15 cellular contexts compared by ENCODE assay signal in the genomic region with DNA sequence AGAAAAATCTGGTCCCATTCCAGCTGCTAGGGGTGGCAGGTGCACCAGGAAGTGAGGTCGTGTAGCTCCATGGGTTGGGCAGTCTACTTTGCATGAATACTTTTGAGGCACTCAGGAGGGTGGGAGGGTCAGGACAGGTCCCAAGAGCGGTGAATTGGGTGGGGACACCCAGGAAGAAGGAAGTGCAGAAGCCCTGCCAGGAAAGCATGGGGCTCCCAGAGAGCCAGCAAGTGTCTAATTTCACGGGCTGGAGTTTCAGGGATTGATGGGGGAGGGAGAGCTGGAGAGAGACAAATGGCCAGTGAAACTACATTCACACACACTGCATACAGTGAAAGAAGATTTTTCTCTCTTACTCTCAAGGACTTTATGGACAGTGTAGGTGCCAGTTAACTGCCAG.
DNase-seq lines count a peak whose midpoint lies in the region; ATAC-seq and TF ChIP-seq lines count a peak whose summit lies in the region.
"Had no signal": no experiment of that assay in that cellular context is flagged by ENCODE, and none has a peak within 500 bp of the region (broad histone marks: within the 10 kb centered on the region; RNA-seq: fewer than 3 reads in every experiment).

No MANE protein-coding gene starts in this region.

- CTCF ChIA-PET in A673 (lab: Charles Lee): no interaction called here
- CTCF ChIA-PET in RWPE1 (lab: Yijun Ruan, JAX): interaction anchor here (1.0 kb wide), 1 partner anchor 177 kb away, joined by 4 read pairs; no protein-coding TSS in a partner anchor

- H3K36me3 ChIP-seq in A673 (ENCODE audit: insufficient read depth, low read length, poor library complexity, severe bottlenecking) (no peaks in the 10 kb centered on the region), mucosa of rectum (ENCODE audit: control insufficient read depth in 2 of 2, insufficient read depth in 2 of 2, low read length in 2 of 2) (peaks cover 0 to 4% of the 10 kb centered on the region in 2 donors)
- H3K36me3 ChIP-seq in effector memory CD4-positive, alpha-beta T cell (ENCODE audit: control insufficient read depth, insufficient read depth, low read length): peaks cover 9% of the 10 kb centered on the region

- BruUV-seq in A673 (replicated peaks; lab: Mats Ljungman, UMichigan): no TSS peak

- H3K27me3 Mint-ChIP-seq in brain: no peaks in the 10 kb centered on the region

- H3K4me1 ChIP-seq in A673 (ENCODE audit: insufficient read depth, low read length, poor library complexity, severe bottlenecking) (peaks cover 43% of the 10 kb centered on the region), mucosa of rectum (ENCODE audit: control insufficient read depth in 2 of 2, insufficient read depth in 2 of 2, low read length in 2 of 2) (peaks cover 12 to 26% of the 10 kb centered on the region in 2 donors)
- H3K4me1 ChIP-seq in effector memory CD4-positive, alpha-beta T cell (ENCODE audit: control insufficient read depth, insufficient read depth, low read length, poor library complexity, severe bottlenecking): no peaks in the 10 kb centered on the region
- H3K4me1 ChIP-seq: HAP-1, SJCRH30 had no signal

- H3K4me3 ChIP-seq in A673 (ENCODE audit: low read depth, low read length, poor library complexity, severe bottlenecking) (no peak overlapping the region), mucosa of rectum (ENCODE audit: low read length in 2 of 2) (no peak overlapping the region)
- no peak overlapping the region for H3K4me3 ChIP-seq in effector memory CD4-positive, alpha-beta T cell (ENCODE audit: insufficient read depth, low read depth, low read length, poor library complexity, severe bottlenecking)
- H3K4me3 ChIP-seq: HAP-1, SJCRH30 had no signal

- no peak overlapping the region for H3K4me3 Mint-ChIP-seq in brain

- H3K9me3 Mint-ChIP-seq in brain: no peaks in the 10 kb centered on the region

- peak overlapping the region; percentile 42 for H3K27ac ChIP-seq in A673 (ENCODE audit: low read depth, low read length, poor library complexity, severe bottlenecking)
- H3K27ac ChIP-seq in mucosa of rectum (ENCODE audit: low read depth in 2 of 2, low read length in 2 of 2): peak overlapping the region; percentile 73 to 74
- H3K27ac ChIP-seq in effector memory CD4-positive, alpha-beta T cell (ENCODE audit: insufficient read depth, low read length, poor library complexity, severe bottlenecking): no peak overlapping the region
- no peak overlapping the region for H3K27ac ChIP-seq in RWPE1
- H3K27ac ChIP-seq: SJCRH30 had no signal

- no peak for ATAC-seq in HG03378 (IDR thresholded peaks at IDR 0.05; ENCODE audit: unreplicated experiment)

- TF ChIP-seq CTCF in A673 (conservative IDR thresholded peaks at IDR 0.05; ENCODE audit: low read depth, low read length) (no peak), brain (conservative IDR thresholded peaks at IDR 0.05) (no peak), RWPE1 (conservative IDR thresholded peaks at IDR 0.05; ENCODE audit: low read depth) (no peak)

- no peaks in the 10 kb centered on the region for H3K27me3 ChIP-seq in A673 (replicated peaks; ENCODE audit: insufficient read depth, low read depth, low read length, poor library complexity)
- H3K27me3 ChIP-seq in mucosa of rectum (ENCODE audit: control insufficient read depth in 2 of 2, insufficient read depth in 2 of 2, low read length in 2 of 2): no peaks in the 10 kb centered on the region
- H3K27me3 ChIP-seq in effector memory CD4-positive, alpha-beta T cell (replicated peaks; ENCODE audit: control insufficient read depth, insufficient read depth, low read length, poor library complexity, severe bottlenecking): no peaks in the 10 kb centered on the region
- H3K27me3 ChIP-seq: SJCRH30 had no signal

- peak overlapping the region in 3 of 5 experiments; percentile 5 to 57 (median 9) for H3K27ac Mint-ChIP-seq in brain

- peaks cover 46% of the 10 kb centered on the region for H3K4me1 Mint-ChIP-seq in brain

- DNase-seq in A673 (ENCODE audit: low spot score) (no peak), LoVo (ENCODE audit: low spot score) (peak; percentile 2), DMS114 treated with DMSO at 0.1 percent for 48 hours (lab: John Stamatoyannopoulos, UW; ENCODE audit: unreplicated experiment) (no peak), RWPE1 (ENCODE audit: low spot score) (no peak)
- no peak for DNase-seq in effector memory CD4-positive, alpha-beta T cell
- DNase-seq: effector CD4-positive, alpha-beta T cell; glutamatergic neuron; NCI-H1436; nucleus accumbens; stimulated activated CD4-positive, alpha-beta T cell treated with anti-CD3 and anti-CD28 coated beads, Interleukin-15, amount 100 ng/mL, for 24 hours had no signal

- peaks cover 54% of the 10 kb centered on the region for H3K36me3 Mint-ChIP-seq in brain

- H3K9me3 ChIP-seq in A673 (ENCODE audit: low read depth, low read length, poor library complexity, severe bottlenecking) (no peaks in the 10 kb centered on the region), mucosa of rectum (ENCODE audit: control insufficient read depth in 2 of 2, low read length in 2 of 2) (no peaks in the 10 kb centered on the region)
- H3K9me3 ChIP-seq in effector memory CD4-positive, alpha-beta T cell (ENCODE audit: control insufficient read depth, low read length): no peaks in the 10 kb centered on the region
- H3K9me3 ChIP-seq: HAP-1, SJCRH30 had no signal

- POLR2A ChIA-PET in A673 (lab: Charles Lee; ENCODE audit: low non-redundant PET): interaction anchor here (0.6 to 0.7 kb wide), 2 partner anchors 10 to 97 kb away, joined by 3 to 4 read pairs; no protein-coding TSS in a partner anchor
- POLR2A ChIA-PET in RWPE1 (lab: Yijun Ruan, JAX; ENCODE audit: low non-redundant PET): no interaction called here

- intact Hi-C loops in A673 (cut with micrococcal nuclease; ENCODE audit: unreplicated experiment): no loop called here

- no peak overlapping the region for H3K9ac ChIP-seq in mucosa of rectum (ENCODE audit: low read depth in 1 of 2, low read length in 2 of 2)

Comparison
In these comparisons a context has a peak if more than half of its experiments do, and no peak if none do; other contexts are left out.
1. H3K27ac ChIP-seq: peak in A673 (single experiment) and mucosa of rectum (2 of 2); none in effector memory CD4-positive, alpha-beta T cell (single experiment) and RWPE1 (single experiment).